ENCODE assay signal across 22 cellular contexts in genomic region chrX:153877571-153878261, GRCh38. TPM values are rescaled to one million over a fixed set of nuclear protein-coding genes. Genes with fewer than 3 reads are reported as not detected.
DNase-seq lines count a peak whose midpoint lies in the region; ATAC-seq, FAIRE-seq and TF ChIP-seq lines count a peak whose summit lies in the region.
"Had no signal": no experiment of that assay in that cellular context is flagged by ENCODE, and none has a peak within 500 bp of the region (broad histone marks: within the 10 kb centered on the region; RNA-seq: fewer than 3 reads in every experiment).

No MANE protein-coding gene starts in this region.

- no peak for ATAC-seq in HG03039 (IDR thresholded peaks at IDR 0.05; ENCODE audit: unreplicated experiment)
- ATAC-seq: K562 had no signal

- H3K36me3 ChIP-seq in KOPT-K1 (ENCODE audit: insufficient read depth, low read length) (no peaks in the 10 kb centered on the region), WERI-Rb-1 (no peaks in the 10 kb centered on the region; the same call in 1 of the 2 replicates)

- H3K27ac ChIP-seq in KOPT-K1 (ENCODE audit: low read depth, low read length, poor library complexity, severe bottlenecking) (peak overlapping the region; percentile 13), WERI-Rb-1 (peak overlapping the region; percentile 78)
- H3K27ac ChIP-seq: C4-2B, SK-N-MC had no signal

- peaks cover 2% of the 10 kb centered on the region for H3K36me3 Mint-ChIP-seq in nephron progenitor cell (ENCODE audit: low read depth)
- no peaks in the 10 kb centered on the region for H3K36me3 Mint-ChIP-seq in T-helper 2 cell treated with Interferon-gamma antibody and Interleukin-4, amounts not matched to agents 5 μg/mL and 100 μg/mL, for 36 hours (ENCODE audit: low read depth)

- DNase-seq in GM13977 (ENCODE audit: low spot score) (peak; percentile 19), WERI-Rb-1 (no peak), nephron progenitor cell (no peak), retina (no peak), frontal cortex (ENCODE audit: low spot score in 2 of 2) (no peak)
- no peak for DNase-seq in T-helper 2 cell treated with Interferon-gamma antibody and Interleukin-4, amounts not matched to agents 5 μg/mL and 100 μg/mL, for 36 hours (ENCODE audit: low spot score)
- DNase-seq: DMS79 treated with DMSO at 0.1 percent for 48 hours, HCEC 1CT, NCI-H1105, NCI-H1694, NCI-H2081 treated with DMSO at 0.1 percent for 48 hours, NCI-H510A treated with DMSO at 0.1 percent for 48 hours, OCI-M1, SHP77 had no signal

- H3K9me3 ChIP-seq in KOPT-K1 (ENCODE audit: insufficient read depth, low read length, poor library complexity, severe bottlenecking): no peaks in the 10 kb centered on the region
- H3K9me3 ChIP-seq in WERI-Rb-1 (ENCODE audit: severe bottlenecking): no peaks in the 10 kb centered on the region

- H3K27ac Mint-ChIP-seq in nephron progenitor cell: no peak overlapping the region
- no peak overlapping the region for H3K27ac Mint-ChIP-seq in T-helper 2 cell treated with Interferon-gamma antibody and Interleukin-4, amounts not matched to agents 5 μg/mL and 100 μg/mL, for 36 hours

- H3K9me3 Mint-ChIP-seq in nephron progenitor cell: peaks cover 45% of the 10 kb centered on the region
- no peaks in the 10 kb centered on the region for H3K9me3 Mint-ChIP-seq in T-helper 2 cell treated with Interferon-gamma antibody and Interleukin-4, amounts not matched to agents 5 μg/mL and 100 μg/mL, for 36 hours

- peak overlapping the region; percentile 54 for H3K4me3 Mint-ChIP-seq in nephron progenitor cell
- no peak overlapping the region for H3K4me3 Mint-ChIP-seq in T-helper 2 cell treated with Interferon-gamma antibody and Interleukin-4, amounts not matched to agents 5 μg/mL and 100 μg/mL, for 36 hours

- H3K27me3 Mint-ChIP-seq in nephron progenitor cell (ENCODE audit: low read depth, poor library complexity): peaks cover 8% of the 10 kb centered on the region
- peaks cover 19% of the 10 kb centered on the region for H3K27me3 Mint-ChIP-seq in T-helper 2 cell treated with Interferon-gamma antibody and Interleukin-4, amounts not matched to agents 5 μg/mL and 100 μg/mL, for 36 hours (ENCODE audit: low read depth)

- TF ChIP-seq CTCF in GM13977 (IDR thresholded peaks at IDR 0.05; ENCODE audit: extremely low read depth, insufficient read depth, missing control alignments) (no peak), WERI-Rb-1 (IDR thresholded peaks at IDR 0.05; ENCODE audit: low read depth, low read length) (no peak), nephron progenitor cell (IDR thresholded peaks at IDR 0.05) (no peak)

- FAIRE-seq in frontal cortex (lab: Jason Lieb, UNC): no peak
- FAIRE-seq: D721Med, K562 had no signal

- no peak overlapping the region for H3K4me3 ChIP-seq in WERI-Rb-1 (ENCODE audit: low read depth, low read length)
- H3K4me3 ChIP-seq: K562 had no signal

- in situ Hi-C loops in GM13977 (cut with MboI; ENCODE audit: low pct_unique_long_range_greater_than_20kb, low sequenced_read_pairs, unreplicated experiment): no loop called here

- H3K27me3 ChIP-seq in WERI-Rb-1 (ENCODE audit: insufficient read depth, low read depth, severe bottlenecking): peaks cover 10% of the 10 kb centered on the region

- peaks cover 64% of the 10 kb centered on the region for H3K4me1 Mint-ChIP-seq in nephron progenitor cell
- H3K4me1 Mint-ChIP-seq in T-helper 2 cell treated with Interferon-gamma antibody and Interleukin-4, amounts not matched to agents 5 μg/mL and 100 μg/mL, for 36 hours (ENCODE audit: low read depth): peaks cover 16% of the 10 kb centered on the region

RNA-seq across cellular contexts. Expression of gene L1CAM, which starts 8.3 kb away (rescaled TPM):
- 101 TPM for total RNA-seq in frontal cortex

RNA-seq across cellular contexts. Expression of gene AVPR2, which starts 26.8 kb away (rescaled TPM):
- not detected for total RNA-seq in frontal cortex
- total RNA-seq: A673, K562, RPMI7951 had no signal

RNA-seq across cellular contexts. Expression of gene PDZD4, which starts 47.4 kb away (rescaled TPM):
- 165 TPM for total RNA-seq in frontal cortex

RNA-seq across cellular contexts. Expression of gene ARHGAP4, which starts 48.3 kb away (rescaled TPM):
- 5.7 TPM for total RNA-seq in frontal cortex

RNA-seq across cellular contexts. Expression of gene NAA10, which starts 57.1 kb away (rescaled TPM):
- 21.6 TPM for total RNA-seq in frontal cortex
